ENCODE assay signal across 20 cellular contexts in genomic region chr3:42914771-42915515, GRCh38. TPM values are rescaled to one million over a fixed set of nuclear protein-coding genes. Genes with fewer than 3 reads are reported as not detected.
"Had no signal": no experiment of that assay in that cellular context is flagged by ENCODE, and none has a peak within 500 bp of the region (broad histone marks: within the 10 kb centered on the region; RNA-seq: fewer than 3 reads in every experiment).

No MANE protein-coding gene starts in this region.

- H3K27ac Mint-ChIP-seq: activated naive CD8-positive, alpha-beta T cell; activated T-cell treated with anti-CD3 and anti-CD28 coated beads, Interleukin-2, amount 50 U/mL, for 24 hours; stimulated activated naive CD8-positive, alpha-beta T cell treated with anti-CD3 and anti-CD28 coated beads, Interleukin-15, amount 100 ng/mL, for 72 hours; T-helper 2 cell treated with Interferon-gamma antibody and Interleukin-4, amounts not matched to agents 5 μg/mL and 100 μg/mL, for 36 hours had no signal

- H3K36me3 ChIP-seq: cardiac muscle cell had no signal

- ATAC-seq: activated CD4-positive, CD25-positive, alpha-beta regulatory T cell treated with anti-CD3 and anti-CD28 coated beads, Interleukin-2, amount 50 U/mL, for 24 hours; left ventricle myocardium superior; pancreas; stimulated activated naive CD8-positive, alpha-beta T cell treated with anti-CD3 and anti-CD28 coated beads, Interleukin-15, amount 100 ng/mL, for 72 hours had no signal

- H3K4me1 ChIP-seq: colonic mucosa, pancreas had no signal

- H3K27me3 ChIP-seq: cardiac muscle cell, colonic mucosa, pancreas had no signal

- DNase-seq: activated effector memory CD4-positive, alpha-beta T cell treated with Interleukin-2 at 50 U/mL for 16 hours; activated T-cell treated with anti-CD3 and anti-CD28 coated beads, Interleukin-2, amount 50 U/mL, for 24 hours; anterior cingulate cortex; colonic mucosa; effector memory CD4-positive, alpha-beta T cell; left ventricle myocardium superior; pancreas; stimulated activated CD4-positive, alpha-beta T cell treated with anti-CD3 and anti-CD28 coated beads, Interleukin-15, amount 100 ng/mL, for 24 hours; stimulated activated CD4-positive, alpha-beta T cell treated with anti-CD3 and anti-CD28 coated beads, Interleukin-4, amount 100 ng/mL, for 24 hours; stimulated activated naive CD8-positive, alpha-beta T cell treated with anti-CD3 and anti-CD28 coated beads, Interleukin-15, amount 100 ng/mL, for 72 hours had no signal

- H3K4me3 ChIP-seq: cardiac muscle cell, colonic mucosa, pancreas, thoracic aorta had no signal

- H3K27ac ChIP-seq: cardiac muscle cell, colonic mucosa, pancreas, thoracic aorta had no signal

RNA-seq across cellular contexts. Expression of gene ZNF662, which starts 9.0 kb away (rescaled TPM):
- total RNA-seq: neural crest cell had no signal

RNA-seq across cellular contexts. Expression of gene CYP8B1, which starts 39.3 kb away (rescaled TPM):
- total RNA-seq: cardiac muscle cell, kidney epithelial cell, left ventricle myocardium superior, myocyte, neural crest cell, skeletal muscle tissue, thoracic aorta, ureter had no signal
- polyA plus RNA-seq: cardiac muscle cell, pancreas had no signal
